Comparison of ENCODE assay signal across 9 cellular contexts in genomic region chr4:155973639-155974475, GRCh38. TPM values are rescaled to one million over a fixed set of nuclear protein-coding genes. Genes with fewer than 3 reads are reported as not detected.
DNase-seq lines count a peak whose midpoint lies in the region; ATAC-seq and TF ChIP-seq lines count a peak whose summit lies in the region.
"Had no signal": no experiment of that assay in that cellular context is flagged by ENCODE, and none has a peak within 500 bp of the region (broad histone marks: within the 10 kb centered on the region; RNA-seq: fewer than 3 reads in every experiment).

No MANE protein-coding gene starts in this region.

- H3K4me1 ChIP-seq in PC-3 (ENCODE audit: insufficient read depth, low read length) = 0 out of 2 replicates have a peak, but pooled peaks cover 3% of the 10 kb centered on the region
- H3K4me1 ChIP-seq in neural progenitor cell = no peaks in the 10 kb centered on the region
- H3K4me1 ChIP-seq in esophagus squamous epithelium = no peaks in the 10 kb centered on the region
- H3K4me1 ChIP-seq in neuronal stem cell (ENCODE audit: control insufficient read depth in 2 of 2, insufficient read depth in 1 of 2, low read depth in 1 of 2, low read length in 2 of 2) = peaks cover 0 to 8% of the 10 kb centered on the region in 2 donors

- no peak overlapping the region for H3K18ac ChIP-seq in neuronal stem cell (ENCODE audit: low read length)

- H3K9ac ChIP-seq in PC-3 (ENCODE audit: low read length) = no peak overlapping the region
- H3K9ac ChIP-seq in neural progenitor cell = no peak overlapping the region
- no peak overlapping the region for H3K9ac ChIP-seq in neuronal stem cell (ENCODE audit: low read depth, low read length, poor library complexity)

- H4K91ac ChIP-seq in neuronal stem cell (ENCODE audit: low read depth, low read length, poor library complexity) = no peak overlapping the region

- H3K4me3 ChIP-seq in PC-3 (ENCODE audit: low read length) (no peak overlapping the region), neural progenitor cell (no peak overlapping the region), esophagus squamous epithelium (no peak overlapping the region), neuronal stem cell (ENCODE audit: low read length in 2 of 2) (no peak overlapping the region)

- no peaks in the 10 kb centered on the region for H3K36me3 Mint-ChIP-seq in neural progenitor cell
- no peaks in the 10 kb centered on the region for H3K36me3 Mint-ChIP-seq in activated T-cell treated with anti-CD3 and anti-CD28 coated beads, Interleukin-2, amount 50 U/mL, for 4 hours (ENCODE audit: insufficient read depth)

- H2BK15ac ChIP-seq in neuronal stem cell (ENCODE audit: low read length) = no peak overlapping the region

- H3K36me3 ChIP-seq in PC-3 (ENCODE audit: low read depth, low read length) = no peaks in the 10 kb centered on the region
- no peaks in the 10 kb centered on the region for H3K36me3 ChIP-seq in neural progenitor cell
- no peaks in the 10 kb centered on the region for H3K36me3 ChIP-seq in esophagus squamous epithelium
- H3K36me3 ChIP-seq in neuronal stem cell (replicated peaks in 1 of 2; ENCODE audit: control insufficient read depth in 2 of 2, insufficient read depth in 2 of 2, low read length in 2 of 2) = no peaks in the 10 kb centered on the region

- H3K14ac ChIP-seq in neuronal stem cell (ENCODE audit: low read length) = no peak overlapping the region

- peaks cover 8% of the 10 kb centered on the region for H3K4me1 Mint-ChIP-seq in neural progenitor cell
- H3K4me1 Mint-ChIP-seq in activated T-cell treated with anti-CD3 and anti-CD28 coated beads, Interleukin-2, amount 50 U/mL, for 4 hours (ENCODE audit: low read depth) = no peaks in the 10 kb centered on the region

- H3K4me2 ChIP-seq in PC-3 (ENCODE audit: low read length) (no peak overlapping the region), neural progenitor cell (no peak overlapping the region), neuronal stem cell (ENCODE audit: insufficient read depth, low read length, poor library complexity, severe bottlenecking) (no peak overlapping the region)

- H2AFZ ChIP-seq in PC-3 (ENCODE audit: low read length) = no peak overlapping the region
- no peak overlapping the region for H2AFZ ChIP-seq in neural progenitor cell (replicated peaks)
- no peak overlapping the region for H2AFZ ChIP-seq in neuronal stem cell (ENCODE audit: low read length)

- no peak overlapping the region for H4K8ac ChIP-seq in neuronal stem cell (ENCODE audit: low read depth, low read length)

- no peak overlapping the region for H3K23ac ChIP-seq in neuronal stem cell (ENCODE audit: low read depth, low read length, poor library complexity)

- no peak for TF ChIP-seq POLR2A in esophagus squamous epithelium (IDR thresholded peaks at IDR 0.05)

- no peak overlapping the region for H3K4me3 Mint-ChIP-seq in neural progenitor cell
- H3K4me3 Mint-ChIP-seq in activated T-cell treated with anti-CD3 and anti-CD28 coated beads, Interleukin-2, amount 50 U/mL, for 4 hours = no peak overlapping the region

- POLR2A ChIA-PET in PC-3 (lab: Charles Lee; ENCODE audit: unreplicated experiment) = no interaction called here

- H3K27ac ChIP-seq in PC-3 (ENCODE audit: low read length) (no peak overlapping the region), neural progenitor cell (no peak overlapping the region), esophagus squamous epithelium (no peak overlapping the region), neuronal stem cell (replicated peaks; ENCODE audit: low read length) (no peak overlapping the region)

- no peak overlapping the region for H2AK5ac ChIP-seq in neuronal stem cell (ENCODE audit: low read depth, low read length)

- DNase-seq in PC-3 = peak; percentile 24
- peak; percentile 15 for DNase-seq in neural progenitor cell (ENCODE audit: low spot score)
- DNase-seq in esophagus squamous epithelium (lab: John Stamatoyannopoulos, UW) = no peak
- no peak for DNase-seq in activated T-cell treated with anti-CD3 and anti-CD28 coated beads, Interleukin-2, amount 50 U/mL, for 4 hours
- no peak for DNase-seq in NCI-H1092 treated with DMSO at 0.1 percent for 48 hours (lab: John Stamatoyannopoulos, UW)
- DNase-seq in neuronal stem cell (ENCODE audit: low spot score) = no peak
- DNase-seq: activated gamma-delta T cell treated with Interleukin-2 at 50 U/mL for 16 hours had no signal

- H3K79me2 ChIP-seq in PC-3 (ENCODE audit: low read length) (no peaks in the 10 kb centered on the region), neural progenitor cell (ENCODE audit: low read depth) (no peaks in the 10 kb centered on the region)

- no TSS peak for BruUV-seq in PC-3 (replicated peaks; lab: Mats Ljungman, UMichigan)

- intact Hi-C loops in PC-3 (cut with micrococcal nuclease) = no loop called here
- intact Hi-C loops in esophagus squamous epithelium (cut with DNase I) = no loop called here

- no peaks in the 10 kb centered on the region for H3K79me1 ChIP-seq in neuronal stem cell (ENCODE audit: low read depth, low read length)

- no peak for TF ChIP-seq CTCF in PC-3 (conservative IDR thresholded peaks at IDR 0.05; ENCODE audit: low read depth, low read length)
- TF ChIP-seq CTCF in neural progenitor cell (IDR thresholded peaks at IDR 0.05) = no peak
- TF ChIP-seq CTCF in esophagus squamous epithelium (IDR thresholded peaks at IDR 0.05) = no peak

- ATAC-seq in GM19351 (IDR thresholded peaks at IDR 0.05; ENCODE audit: unreplicated experiment) (peak; percentile 24), HG02943 (IDR thresholded peaks at IDR 0.05; ENCODE audit: low read depth, unreplicated experiment) (peak; percentile 26), PC-3 (no peak)
- no peak for ATAC-seq in activated T-cell treated with anti-CD3 and anti-CD28 coated beads, Interleukin-2, amount 50 U/mL, for 4 hours

- no peak overlapping the region for H3K27ac Mint-ChIP-seq in neural progenitor cell

- H2BK5ac ChIP-seq in neuronal stem cell (ENCODE audit: low read length) = no peak overlapping the region

- peaks cover 8% of the 10 kb centered on the region for H3K9me3 Mint-ChIP-seq in neural progenitor cell
- H3K9me3 Mint-ChIP-seq in activated T-cell treated with anti-CD3 and anti-CD28 coated beads, Interleukin-2, amount 50 U/mL, for 4 hours = no peaks in the 10 kb centered on the region

- H4K20me1 ChIP-seq in PC-3 (ENCODE audit: low read length) (no peaks in the 10 kb centered on the region), neural progenitor cell (ENCODE audit: low read depth) (no peaks in the 10 kb centered on the region)

- H3K9me3 ChIP-seq in PC-3 (ENCODE audit: low read length) = no peaks in the 10 kb centered on the region
- H3K9me3 ChIP-seq in neural progenitor cell (ENCODE audit: low read depth) = no peaks in the 10 kb centered on the region
- peaks cover 0 to under 1% (median 0%) of the 10 kb centered on the region in 3 donors for H3K9me3 ChIP-seq in esophagus squamous epithelium
- H3K9me3 ChIP-seq in neuronal stem cell (replicated peaks in 1 of 2; ENCODE audit: control insufficient read depth in 2 of 2, insufficient read depth in 1 of 2, low read depth in 1 of 2, low read length in 2 of 2) = peaks cover 1 to 5% of the 10 kb centered on the region in 2 donors

- H3K27me3 ChIP-seq in PC-3 (ENCODE audit: low read length) = no peaks in the 10 kb centered on the region
- H3K27me3 ChIP-seq in neural progenitor cell = no peaks in the 10 kb centered on the region
- H3K27me3 ChIP-seq in esophagus squamous epithelium = no peaks in the 10 kb centered on the region
- H3K27me3 ChIP-seq in neuronal stem cell (ENCODE audit: control insufficient read depth in 3 of 3, insufficient read depth in 3 of 3, low read depth in 1 of 3, low read length in 3 of 3) = no peaks in the 10 kb centered on the region

- WGBS in esophagus squamous epithelium, 2 donors = 43 to 49% methylated on average over 8 of the region's 8 CpGs
- no CpG with 5 or more reads among the region's 8 CpGs for WGBS in neuronal stem cell (ENCODE audit: extremely low coverage in 2 of 2, insufficient read length in 2 of 2, insufficient replicate concordance in 1 of 2), 2 donors

- no peak overlapping the region for H3K4ac ChIP-seq in neuronal stem cell (ENCODE audit: low read length)

- no peaks in the 10 kb centered on the region for H3K9me2 ChIP-seq in PC-3 (replicated peaks; ENCODE audit: low read length)

- H2BK120ac ChIP-seq in neuronal stem cell (ENCODE audit: low read depth, low read length) = no peak overlapping the region

- CTCF ChIA-PET in PC-3 (lab: Charles Lee) = no interaction called here

- no peak overlapping the region for H2BK12ac ChIP-seq in neuronal stem cell (ENCODE audit: low read length)

- H3K27me3 Mint-ChIP-seq in neural progenitor cell (ENCODE audit: insufficient read depth, low read depth) = peaks cover 2% of the 10 kb centered on the region
- peaks cover 4% of the 10 kb centered on the region for H3K27me3 Mint-ChIP-seq in activated T-cell treated with anti-CD3 and anti-CD28 coated beads, Interleukin-2, amount 50 U/mL, for 4 hours (ENCODE audit: low read depth)

- H3F3A ChIP-seq in PC-3 (ENCODE audit: low read length, unreplicated experiment) (no peaks in the 10 kb centered on the region), neural progenitor cell (ENCODE audit: low read depth) (no peaks in the 10 kb centered on the region)

RNA-seq across cellular contexts. Expression of gene CTSO, which starts 20.2 kb away (rescaled TPM):
- total RNA-seq in PC-3 (2014; rRNA removed) (1.6 and 2.8 TPM in 2 replicates), neural progenitor cell (ENCODE audit: low replicate concordance) (3.2 and 3.9 TPM in 2 replicates), esophagus squamous epithelium (10 to 100 TPM in 1 of 4 donors, 1 to 10 TPM in 3; 1.6 to 11.3 (median 6.7) TPM)
- total RNA-seq in activated T-cell treated with anti-CD3 and anti-CD28 coated beads, Interleukin-2, amount 50 U/mL, for 4 hours = 1 to 10 TPM; 1.1 to 2.0 (median 1.3) TPM
- 4.5 TPM for polyA plus RNA-seq in neuronal stem cell (2013, experiment 1 of 2)
- polyA plus RNA-seq in neuronal stem cell (2013, experiment 2 of 2) = 4.4 TPM

Comparison
In these comparisons a context has a peak if more than half of its experiments do, and no peak if none do; other contexts are left out.
1. ATAC-seq: peak in GM19351 (single experiment) and HG02943 (single experiment); none in PC-3 (single experiment) and activated T-cell treated with anti-CD3 and anti-CD28 coated beads, Interleukin-2, amount 50 U/mL, for 4 hours (0 of 2).
2. DNase-seq: peak in PC-3 (single experiment) and neural progenitor cell (single experiment); none in esophagus squamous epithelium (single experiment), activated T-cell treated with anti-CD3 and anti-CD28 coated beads, Interleukin-2, amount 50 U/mL, for 4 hours (single experiment), NCI-H1092 treated with DMSO at 0.1 percent for 48 hours (single experiment) and neuronal stem cell (single experiment).